ENCODE assay signal across 25 cellular contexts in genomic region chr10:125107166-125107949, GRCh38.
"Had no signal": no experiment of that assay in that cellular context is flagged by ENCODE, and none has a peak within 500 bp of the region (broad histone marks: within the 10 kb centered on the region; RNA-seq: fewer than 3 reads in every experiment).

No MANE protein-coding gene starts in this region.

- H3K4me3 Mint-ChIP-seq: activated CD4-positive, alpha-beta T cell treated with anti-CD3 and anti-CD28 coated beads, Interleukin-2, amount 10 ng/mL, durations not matched to agents 7 days and 5 days; activated CD8-positive, alpha-beta memory T cell treated with anti-CD3 and anti-CD28 coated beads, Interleukin-2, amount 10 ng/mL, durations not matched to agents 7 days and 5 days; activated CD8-positive, alpha-beta T cell treated with anti-CD3 and anti-CD28 coated beads for 36 hours; activated naive CD8-positive, alpha-beta T cell treated with anti-CD3 and anti-CD28 coated beads, Interleukin-2, amount 50 U/mL, for 24 hours; memory B cell; neural crest cell had no signal

- H3K4me3 ChIP-seq: cardiac muscle cell, gastrocnemius medialis, thyroid gland had no signal

- DNase-seq: activated CD4-positive, alpha-beta T cell treated with anti-CD3 and anti-CD28 coated beads, Interleukin-2, amount 10 ng/mL, durations not matched to agents 7 days and 5 days; activated CD4-positive, CD25-positive, alpha-beta regulatory T cell treated with anti-CD3 and anti-CD28 coated beads, Interleukin-2, amount 50 U/mL, for 72 hours; activated CD8-positive, alpha-beta memory T cell treated with anti-CD3 and anti-CD28 coated beads, Interleukin-2, amount 10 ng/mL, durations not matched to agents 7 days and 5 days; activated CD8-positive, alpha-beta T cell treated with anti-CD3 and anti-CD28 coated beads for 36 hours; activated gamma-delta T cell; activated naive CD4-positive, alpha-beta T cell treated with anti-CD3 and anti-CD28 coated beads, Interleukin-2, amount 50 U/mL, for 16 hours; activated naive CD8-positive, alpha-beta T cell treated with anti-CD3 and anti-CD28 coated beads, Interleukin-2, amount 50 U/mL, for 24 hours; activated T-cell treated with anti-CD3 and anti-CD28 coated beads for 4 hours; dermis blood vessel endothelial cell; effector CD8-positive, alpha-beta T cell; gastrocnemius medialis; islet precursor cell; retina; stimulated activated CD4-positive, alpha-beta T cell treated with anti-CD3 and anti-CD28 coated beads, Interleukin-4, amount 100 ng/mL, for 1 hour; stimulated activated naive CD4-positive, alpha-beta T cell treated with Interleukin-2 at 50 U/mL for 16 hours; substantia nigra; thyroid gland had no signal

- H3K27ac ChIP-seq: cardiac muscle cell, thyroid gland, VCaP had no signal

- H3K27me3 Mint-ChIP-seq: activated CD4-positive, alpha-beta T cell treated with anti-CD3 and anti-CD28 coated beads, Interleukin-2, amount 10 ng/mL, durations not matched to agents 7 days and 5 days; activated CD8-positive, alpha-beta T cell treated with anti-CD3 and anti-CD28 coated beads for 36 hours; activated naive CD8-positive, alpha-beta T cell treated with anti-CD3 and anti-CD28 coated beads, Interleukin-2, amount 50 U/mL, for 24 hours; progenitor cell of endocrine pancreas had no signal

- FAIRE-seq: urothelium cell line had no signal

- H3K27me3 ChIP-seq: cardiac muscle cell, gastrocnemius medialis, thyroid gland had no signal

- H3K9me3 ChIP-seq: gastrocnemius medialis, thyroid gland had no signal

- ATAC-seq: activated CD8-positive, alpha-beta memory T cell treated with anti-CD3 and anti-CD28 coated beads, Interleukin-2, amount 10 ng/mL, durations not matched to agents 7 days and 5 days; activated CD8-positive, alpha-beta T cell treated with anti-CD3 and anti-CD28 coated beads for 36 hours; activated naive CD8-positive, alpha-beta T cell treated with anti-CD3 and anti-CD28 coated beads, Interleukin-2, amount 50 U/mL, for 24 hours; esophagus mucosa; gastrocnemius medialis; left colon had no signal

- H3K27ac Mint-ChIP-seq: activated CD4-positive, alpha-beta T cell treated with anti-CD3 and anti-CD28 coated beads, Interleukin-2, amount 10 ng/mL, durations not matched to agents 7 days and 5 days; activated CD8-positive, alpha-beta memory T cell treated with anti-CD3 and anti-CD28 coated beads, Interleukin-2, amount 10 ng/mL, durations not matched to agents 7 days and 5 days; activated CD8-positive, alpha-beta T cell treated with anti-CD3 and anti-CD28 coated beads for 36 hours; activated naive CD8-positive, alpha-beta T cell treated with anti-CD3 and anti-CD28 coated beads, Interleukin-2, amount 50 U/mL, for 24 hours; memory B cell; progenitor cell of endocrine pancreas had no signal

- H3K36me3 Mint-ChIP-seq: activated CD8-positive, alpha-beta memory T cell treated with anti-CD3 and anti-CD28 coated beads, Interleukin-2, amount 10 ng/mL, durations not matched to agents 7 days and 5 days had no signal

- H3K4me1 Mint-ChIP-seq: activated CD4-positive, alpha-beta T cell treated with anti-CD3 and anti-CD28 coated beads, Interleukin-2, amount 10 ng/mL, durations not matched to agents 7 days and 5 days; activated CD8-positive, alpha-beta memory T cell treated with anti-CD3 and anti-CD28 coated beads, Interleukin-2, amount 10 ng/mL, durations not matched to agents 7 days and 5 days; activated naive CD8-positive, alpha-beta T cell treated with anti-CD3 and anti-CD28 coated beads, Interleukin-2, amount 50 U/mL, for 24 hours; memory B cell had no signal

- H3K9me3 Mint-ChIP-seq: activated naive CD8-positive, alpha-beta T cell treated with anti-CD3 and anti-CD28 coated beads, Interleukin-2, amount 50 U/mL, for 24 hours had no signal
